In the genomic region with DNA sequence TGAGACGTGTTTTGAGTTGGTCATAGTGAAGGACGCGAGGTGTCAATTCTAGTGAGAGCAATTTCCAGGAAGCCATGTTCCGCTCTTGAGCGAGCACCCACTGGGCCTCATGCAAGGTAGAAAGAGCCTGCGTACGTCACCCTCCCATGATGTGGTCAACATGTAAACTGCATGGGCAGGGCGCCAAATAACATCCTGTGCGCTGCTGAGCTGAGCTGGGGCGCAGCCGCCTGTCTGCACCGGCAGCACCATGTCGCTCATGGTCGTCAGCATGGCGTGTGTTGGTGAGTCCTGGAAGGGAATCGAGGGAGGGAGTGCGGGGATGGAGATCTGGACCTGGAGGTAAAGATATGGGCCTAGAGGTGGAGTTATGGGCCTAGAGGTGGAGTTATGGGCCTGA, we compare ENCODE assay signal across 11 cellular contexts. TPM values are rescaled to one million over a fixed set of nuclear protein-coding genes. Genes with fewer than 3 reads are reported as not detected.
"Had no signal": no experiment of that assay in that cellular context is flagged by ENCODE, and none has a peak within 500 bp of the region (broad histone marks: within the 10 kb centered on the region; RNA-seq: fewer than 3 reads in every experiment).

A gene (plus strand): TSS at position 218 of the 400 bp plus-strand sequence.

RNA-seq across cellular contexts. Expression of the gene that starts here (rescaled TPM):
- total RNA-seq: chondrocyte, colonic mucosa, dermis microvascular lymphatic vessel endothelial cell, esophagus mucosa, esophagus squamous epithelium, glomerular endothelial cell, left colon, left lobe of liver, left ventricle myocardium inferior, mammary epithelial cell, mucosa of gallbladder had no signal
